Comparison of ENCODE assay signal across 19 cellular contexts in the genomic region with DNA sequence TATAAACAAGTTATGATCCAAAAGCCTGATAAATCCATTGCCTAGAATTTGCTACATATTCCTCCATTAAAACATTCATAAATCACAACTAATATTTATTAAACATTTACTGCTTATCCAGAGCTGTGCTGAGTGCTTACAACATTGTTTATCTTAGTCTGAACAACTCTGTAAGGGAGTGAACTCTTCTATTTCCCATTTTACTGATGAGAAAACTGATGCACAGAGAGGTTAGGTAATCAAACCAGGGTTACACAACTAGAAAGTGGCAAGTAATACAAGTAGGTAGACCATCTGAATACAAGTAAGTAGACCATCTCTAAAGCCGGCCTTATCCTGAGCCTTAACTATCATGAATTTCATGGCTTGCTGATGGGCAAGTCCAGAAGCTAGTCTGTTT.
"Had no signal": no experiment of that assay in that cellular context is flagged by ENCODE, and none has a peak within 500 bp of the region (broad histone marks: within the 10 kb centered on the region; RNA-seq: fewer than 3 reads in every experiment).

No MANE protein-coding gene starts in this region.

- DNase-seq: dorsolateral prefrontal cortex; effector CD4-positive, alpha-beta T cell; foreskin fibroblast; gastrocnemius medialis; head of caudate nucleus; natural killer cell; occipital lobe; pancreas; retina; stimulated activated CD4-positive, alpha-beta T cell treated with anti-CD3 and anti-CD28 coated beads, Interleukin-4, amount 100 ng/mL, for 4 hours; stimulated activated naive CD8-positive, alpha-beta T cell treated with anti-CD3 and anti-CD28 coated beads, Interleukin-15, Interleukin-2, amounts not matched to agents 100 U/mL and 50 U/mL, for 24 hours; substantia nigra; upper lobe of right lung; uterus had no signal

- ATAC-seq: gastrocnemius medialis; natural killer cell; pancreas; sciatic nerve; stimulated activated memory B cell treated with anti-CD40 and anti-IgM and Interleukin-4, amounts not matched to agents 10 μg/mL and 1 μg/mL and 100 μg/mL, for 72 hours; stimulated activated naive CD8-positive, alpha-beta T cell treated with anti-CD3 and anti-CD28 coated beads, Interleukin-15, Interleukin-2, amounts not matched to agents 100 U/mL and 50 U/mL, for 24 hours; upper lobe of right lung had no signal

- H3K27ac ChIP-seq: dorsolateral prefrontal cortex, gastrocnemius medialis, pancreas, thoracic aorta, tibial nerve, upper lobe of right lung had no signal

- H3K27me3 ChIP-seq: dorsolateral prefrontal cortex, gastrocnemius medialis, pancreas, tibial nerve, upper lobe of right lung, uterus had no signal

- H3K4me3 ChIP-seq: dorsolateral prefrontal cortex, gastrocnemius medialis, lung, pancreas, thoracic aorta, tibial nerve, upper lobe of right lung, uterus had no signal

- H3K4me1 ChIP-seq: pancreas, uterus had no signal

- H3K36me3 ChIP-seq: pancreas, uterus had no signal

- H3K9me3 ChIP-seq: gastrocnemius medialis, pancreas, thoracic aorta, tibial nerve, upper lobe of right lung, uterus had no signal
